ENCODE assay signal across 17 cellular contexts in genomic region chr19:54574051-54574450, GRCh38. TPM values are rescaled to one million over a fixed set of nuclear protein-coding genes. Genes with fewer than 3 reads are reported as not detected.
"Had no signal": no experiment of that assay in that cellular context is flagged by ENCODE, and none has a peak within 500 bp of the region (broad histone marks: within the 10 kb centered on the region; RNA-seq: fewer than 3 reads in every experiment).

No MANE protein-coding gene starts in this region.

- H3K36me3 Mint-ChIP-seq: activated naive CD8-positive, alpha-beta T cell; neural progenitor cell had no signal

- H3K27ac ChIP-seq: neural progenitor cell, ovary, tibial nerve, WERI-Rb-1 had no signal

- H3K9me3 ChIP-seq: body of pancreas, ovary had no signal

- H3K36me3 ChIP-seq: neural progenitor cell, ovary, tibial nerve, WERI-Rb-1 had no signal

- H2AFZ ChIP-seq: neural progenitor cell had no signal

- H3K4me2 ChIP-seq: neural progenitor cell had no signal

- ATAC-seq: activated CD4-positive, alpha-beta T cell treated with anti-CD3 and anti-CD28 coated beads for 36 hours; activated CD8-positive, alpha-beta T cell treated with anti-CD3 and anti-CD28 coated beads for 36 hours; body of pancreas; SK-N-SH treated with all-trans-retinoic acid at 6 μM for 48 hours had no signal

- H3K27ac Mint-ChIP-seq: activated CD4-positive, alpha-beta T cell treated with anti-CD3 and anti-CD28 coated beads for 36 hours; activated CD8-positive, alpha-beta T cell treated with anti-CD3 and anti-CD28 coated beads for 36 hours; activated naive CD8-positive, alpha-beta T cell; neural progenitor cell had no signal

- H3K4me1 Mint-ChIP-seq: activated CD4-positive, alpha-beta T cell treated with anti-CD3 and anti-CD28 coated beads for 36 hours; neural progenitor cell had no signal

- H3K4me3 Mint-ChIP-seq: activated CD4-positive, alpha-beta T cell treated with anti-CD3 and anti-CD28 coated beads for 36 hours; activated CD8-positive, alpha-beta T cell treated with anti-CD3 and anti-CD28 coated beads for 36 hours; activated naive CD8-positive, alpha-beta T cell; neural progenitor cell had no signal

- H3K9ac ChIP-seq: neural progenitor cell had no signal

- H3K4me1 ChIP-seq: body of pancreas, neural progenitor cell, tibial nerve had no signal

- H3K9me3 Mint-ChIP-seq: activated CD8-positive, alpha-beta T cell treated with anti-CD3 and anti-CD28 coated beads for 36 hours had no signal

- H3K4me3 ChIP-seq: body of pancreas, neural progenitor cell, ovary had no signal

- DNase-seq: activated CD4-positive, alpha-beta T cell treated with anti-CD3 and anti-CD28 coated beads for 36 hours; activated CD8-positive, alpha-beta T cell treated with anti-CD3 and anti-CD28 coated beads for 36 hours; activated effector memory CD4-positive, alpha-beta T cell treated with anti-CD3 and anti-CD28 coated beads, Interleukin-2, amount 50 U/mL, for 16 hours; activated T-cell treated with anti-CD3 and anti-CD28 coated beads, Interleukin-2, amount 50 U/mL, for 48 hours; amniotic stem cell; caudate nucleus; ovary; WERI-Rb-1 had no signal

- H3K27me3 ChIP-seq: body of pancreas, neural progenitor cell, ovary, tibial nerve had no signal

RNA-seq across cellular contexts. Expression of gene LILRA2, which starts 0.5 kb away (rescaled TPM):
- total RNA-seq: activated CD4-positive, alpha-beta T cell treated with anti-CD3 and anti-CD28 coated beads for 36 hours; activated CD8-positive, alpha-beta T cell treated with anti-CD3 and anti-CD28 coated beads for 36 hours; esophagus mucosa; glomerular endothelial cell; kidney epithelial cell had no signal

RNA-seq across cellular contexts. Expression of gene LILRA1, which starts 19.4 kb away (rescaled TPM):
- total RNA-seq: activated CD4-positive, alpha-beta T cell treated with anti-CD3 and anti-CD28 coated beads for 36 hours; activated CD8-positive, alpha-beta T cell treated with anti-CD3 and anti-CD28 coated beads for 36 hours; glomerular endothelial cell; kidney epithelial cell; T-helper 1 cell treated with Interleukin-12 subunit alpha and Interleukin-12 subunit beta and Interleukin-4 antibody, amounts not matched to agents 30 ng/mL and 1 ng/mL, for 36 hours had no signal

RNA-seq across cellular contexts. Expression of gene LILRB1, which starts 56.2 kb away (rescaled TPM):
- total RNA-seq: activated CD4-positive, alpha-beta T cell treated with anti-CD3 and anti-CD28 coated beads for 36 hours; kidney epithelial cell; T-helper 1 cell treated with Interleukin-12 subunit alpha and Interleukin-12 subunit beta and Interleukin-4 antibody, amounts not matched to agents 30 ng/mL and 1 ng/mL, for 36 hours had no signal
